Comparison of ENCODE assay signal across 8 cellular contexts in genomic region chr12:9798008-9798619, GRCh38. TPM values are rescaled to one million over a fixed set of nuclear protein-coding genes. Genes with fewer than 3 reads are reported as not detected.
A peak's percentile ranks its signal among the peaks of the same experiment; 100 is the strongest.
DNase-seq lines count a peak whose midpoint lies in the region; ATAC-seq lines count a peak whose summit lies in the region.

No MANE protein-coding gene starts in this region.

- no peak overlapping the region for H3K4me3 ChIP-seq in NT2/D1 (ENCODE audit: insufficient read length, low read depth)

- DNase-seq in AG20443 (ENCODE audit: low spot score) (peak; percentile 22), NT2/D1 (ENCODE audit: low read depth, low spot score) (peak; percentile 97), activated T-cell treated with anti-CD3 and anti-CD28 coated beads for 48 hours (ENCODE audit: low read depth) (peak; percentile 43), glomerular endothelial cell (ENCODE audit: extremely low read depth, low read depth, low spot score) (peak; percentile 78), NCI-H446 (lab: John Stamatoyannopoulos, UW) (no peak)
- DNase-seq in stimulated activated CD4-positive, alpha-beta T cell treated with anti-CD3 and anti-CD28 coated beads, Interleukin-12 subunit alpha, Interleukin-12 subunit beta, amount 100 ng/mL, for 48 hours (ENCODE audit: low read depth in 2 of 3, low spot score in 1 of 3), result peak; percentile 45 to 55 (median 52)

- no peaks in the 10 kb centered on the region for H3K9me3 ChIP-seq in NT2/D1 (ENCODE audit: insufficient read depth, low read length)

- H3K27me3 ChIP-seq in NT2/D1 (ENCODE audit: insufficient read depth, insufficient read length), result no peaks in the 10 kb centered on the region

- no peaks in the 10 kb centered on the region for H3K36me3 ChIP-seq in NT2/D1 (ENCODE audit: insufficient read depth, insufficient read length, low read length)

- H3K9ac ChIP-seq in NT2/D1 (ENCODE audit: insufficient read length, low read depth), result no peak overlapping the region

- ATAC-seq in GM18909 (IDR thresholded peaks at IDR 0.05; ENCODE audit: poor library complexity, unreplicated experiment) (peak; percentile 98), HG03103 (IDR thresholded peaks at IDR 0.05; ENCODE audit: low read depth, unreplicated experiment) (peak; percentile 97)

- H3K4me1 ChIP-seq in NT2/D1 (ENCODE audit: insufficient read depth, insufficient read length), result no peaks in the 10 kb centered on the region

RNA-seq across cellular contexts. Expression of gene KLRF1, which starts 29.2 kb away (rescaled TPM):
- total RNA-seq in glomerular endothelial cell, result not detected in 2 replicates

RNA-seq across cellular contexts. Expression of gene CD69, which starts 37.4 kb away (rescaled TPM):
- 16.9 and 32.5 TPM in 2 replicates for total RNA-seq in glomerular endothelial cell

Comparison
In these comparisons a context has a peak if more than half of its experiments do, and no peak if none do; other contexts are left out.
1. DNase-seq: peak in AG20443 (single experiment), NT2/D1 (single experiment), activated T-cell treated with anti-CD3 and anti-CD28 coated beads for 48 hours (single experiment), glomerular endothelial cell (single experiment) and stimulated activated CD4-positive, alpha-beta T cell treated with anti-CD3 and anti-CD28 coated beads, Interleukin-12 subunit alpha, Interleukin-12 subunit beta, amount 100 ng/mL, for 48 hours (3 of 3); none in NCI-H446 (0 of 2).